ENCODE assay signal across 8 cellular contexts in genomic region chr5:101977729-101978345, GRCh38.
A peak's percentile ranks its signal among the peaks of the same experiment; 100 is the strongest.
DNase-seq lines count a peak whose midpoint lies in the region; ATAC-seq, FAIRE-seq and TF ChIP-seq lines count a peak whose summit lies in the region.

No MANE protein-coding gene starts in this region.

- H3K9me2 ChIP-seq in Loucy (replicated peaks; ENCODE audit: low read depth, low read length), result no peaks in the 10 kb centered on the region

- no peak for FAIRE-seq in small intestine (lab: Jason Lieb, UNC)

- no peak overlapping the region for H3K4me2 ChIP-seq in Loucy (ENCODE audit: low read depth, low read length, poor library complexity, severe bottlenecking)

- H3K9me3 ChIP-seq in heart right ventricle (no peaks in the 10 kb centered on the region), HEK293 (ENCODE audit: control insufficient read depth, insufficient read depth, low read depth, low read length) (no peaks in the 10 kb centered on the region), Loucy (ENCODE audit: insufficient read depth, low read depth, low read length) (no peaks in the 10 kb centered on the region), RWPE2 (ENCODE audit: severe bottlenecking) (no peaks in the 10 kb centered on the region), small intestine (ENCODE audit: control insufficient read depth, low read depth) (no peaks in the 10 kb centered on the region)

- no peak overlapping the region for H3K4me3 ChIP-seq in heart right ventricle
- H3K4me3 ChIP-seq in HEK293 (ENCODE audit: low read depth, low read length), result no peak overlapping the region
- H3K4me3 ChIP-seq in Loucy (ENCODE audit: low read length, poor library complexity, severe bottlenecking), result no peak overlapping the region
- H3K4me3 ChIP-seq in RWPE2 (ENCODE audit: severe bottlenecking), result no peak overlapping the region
- H3K4me3 ChIP-seq in small intestine (ENCODE audit: low read depth in 1 of 2, low read length in 2 of 2), result no peak overlapping the region

- no peaks in the 10 kb centered on the region for H3F3A ChIP-seq in Loucy (ENCODE audit: low read depth)

- H3K9ac ChIP-seq in Loucy (ENCODE audit: low read depth, low read length, poor library complexity, severe bottlenecking), result no peak overlapping the region

- H3K27ac ChIP-seq in heart right ventricle (no peak overlapping the region), HEK293 (ENCODE audit: extremely low read depth, low read depth, low read length) (no peak overlapping the region), RWPE2 (ENCODE audit: poor library complexity, severe bottlenecking) (no peak overlapping the region), small intestine (ENCODE audit: low read depth in 1 of 2, low read length in 1 of 2) (no peak overlapping the region)

- no peaks in the 10 kb centered on the region for H3K79me2 ChIP-seq in Loucy (ENCODE audit: insufficient read depth, low read length)

- H3K36me3 ChIP-seq in heart right ventricle (no peaks in the 10 kb centered on the region), HEK293 (ENCODE audit: control insufficient read depth in 2 of 2, insufficient read depth in 1 of 2, low read length in 2 of 2) (no peaks in the 10 kb centered on the region), Loucy (ENCODE audit: insufficient read depth, low read length) (no peaks in the 10 kb centered on the region), RWPE2 (ENCODE audit: low read depth) (no peaks in the 10 kb centered on the region), small intestine (ENCODE audit: control insufficient read depth in 2 of 2, insufficient read depth in 2 of 2, low read length in 2 of 2) (no peaks in the 10 kb centered on the region)

- POLR2A ChIA-PET in HEK293 (lab: Yijun Ruan, JAX), result no interaction called here

- H3K4me1 ChIP-seq in heart right ventricle (no peaks in the 10 kb centered on the region), HEK293 (ENCODE audit: control insufficient read depth, insufficient read depth, low read length) (no peaks in the 10 kb centered on the region), Loucy (ENCODE audit: insufficient read depth, low read length, poor library complexity, severe bottlenecking) (no peaks in the 10 kb centered on the region), RWPE2 (ENCODE audit: insufficient read depth, poor library complexity, severe bottlenecking) (no peaks in the 10 kb centered on the region), small intestine (ENCODE audit: control insufficient read depth in 2 of 2, insufficient read depth in 1 of 2, low read depth in 1 of 2, low read length in 1 of 2) (no peaks in the 10 kb centered on the region)

- CTCF ChIA-PET in HEK293 (lab: Yijun Ruan, JAX), result interaction anchor here (0.6 to 3.1 kb wide), 17 partner anchors 12 to 889 kb away, joined by 3 to 21 read pairs (median 3); no protein-coding TSS in a partner anchor

- 0 to 2% methylated on average over 1 of the region's 1 CpG for WGBS in heart right ventricle, 2 donors
- WGBS in small intestine, 3 donors, result 0% methylated on average over 1 of the region's 1 CpG

- H2AFZ ChIP-seq in Loucy (ENCODE audit: low read length), result no peak overlapping the region

- intact Hi-C loops in heart right ventricle (cut with DNase I), result no loop called here
- intact Hi-C loops in left ventricle myocardium superior (cut with micrococcal nuclease), result no loop called here

- ATAC-seq in heart right ventricle, result no peak
- no peak for ATAC-seq in left ventricle myocardium superior
- peak; percentile 57; the same call in 2 of the 3 replicates for ATAC-seq in RWPE2 (ENCODE audit: low read depth)

- no peaks in the 10 kb centered on the region for H3K27me3 ChIP-seq in heart right ventricle
- H3K27me3 ChIP-seq in Loucy (ENCODE audit: insufficient read depth, low read length, poor library complexity, severe bottlenecking), result no peaks in the 10 kb centered on the region
- H3K27me3 ChIP-seq in RWPE2 (ENCODE audit: insufficient read depth, poor library complexity, severe bottlenecking), result no peaks in the 10 kb centered on the region
- no peaks in the 10 kb centered on the region for H3K27me3 ChIP-seq in small intestine (ENCODE audit: control insufficient read depth in 2 of 2, insufficient read depth in 2 of 2, low read length in 2 of 2)

- TF ChIP-seq CTCF in heart right ventricle (IDR thresholded peaks at IDR 0.05), result peak in 8 of 9 donors; percentile 9 to 62 (median 51)
- TF ChIP-seq CTCF in HEK293 (tag by site-specific recombination; IDR thresholded peaks at IDR 0.05), result no peak
- peak; percentile 56 for TF ChIP-seq CTCF in Loucy (conservative IDR thresholded peaks at IDR 0.05; ENCODE audit: low read length)
- TF ChIP-seq CTCF in RWPE2 (IDR thresholded peaks at IDR 0.05; ENCODE audit: poor library complexity, severe bottlenecking), result peak; percentile 96

- DNase-seq in heart right ventricle (no peak), left ventricle myocardium superior (no peak), RWPE2 (ENCODE audit: low spot score) (no peak), fibroblast of the conjunctiva (ENCODE audit: low read depth) (peak; percentile 29), small intestine (peak; percentile 2), cerebellar nuclear complex (lab: John Stamatoyannopoulos, UW) (no peak)

- H4K20me1 ChIP-seq in Loucy (ENCODE audit: insufficient read depth, low read length, poor library complexity, severe bottlenecking), result no peaks in the 10 kb centered on the region

TF ChIP-seq in HEK293, 187 proteins besides CTCF, POLR2A, EP300 and RAD21 (continues in another document):
- no peak for TF ChIP-seq ZNF639 (tag by site-specific recombination; IDR thresholded peaks at IDR 0.05)
- no peak for TF ChIP-seq ZNF837 (tag by site-specific recombination; IDR thresholded peaks at IDR 0.05)
- no peak for TF ChIP-seq ZEB2 (tag by site-specific recombination; IDR thresholded peaks at IDR 0.05)
- TF ChIP-seq ZNF561 (tag by site-specific recombination; IDR thresholded peaks at IDR 0.05; ENCODE audit: borderline replicate concordance), result no peak
- TF ChIP-seq REPIN1 (tag by site-specific recombination; IDR thresholded peaks at IDR 0.05; ENCODE audit: low read depth), result no peak
- TF ChIP-seq KLF1 (tag by site-specific recombination; IDR thresholded peaks at IDR 0.05), result no peak
- no peak for TF ChIP-seq IKZF3 (tag by site-specific recombination; IDR thresholded peaks at IDR 0.05)
- TF ChIP-seq MEIS1 (CRISPR knock-in tag; IDR thresholded peaks at IDR 0.05; ENCODE audit: borderline replicate concordance), result no peak
- TF ChIP-seq ZNF335 (tag by site-specific recombination; conservative IDR thresholded peaks at IDR 0.05), result no peak
- no peak for TF ChIP-seq ZNF555 (tag by site-specific recombination; conservative IDR thresholded peaks at IDR 0.05)
- peak; percentile 82 for TF ChIP-seq ZNF654 (tag by site-specific recombination; IDR thresholded peaks at IDR 0.05; ENCODE audit: low read depth)
- no peak for TF ChIP-seq ZNF302 (tag by site-specific recombination; IDR thresholded peaks at IDR 0.05; ENCODE audit: low read depth)
- TF ChIP-seq ZNF660 (tag by site-specific recombination; IDR thresholded peaks at IDR 0.05), result 0 out of 2 replicates have a peak, but pooled peaks have one; percentile 21
- TF ChIP-seq ZBTB17 (tag by site-specific recombination; IDR thresholded peaks at IDR 0.05), result no peak
- no peak for TF ChIP-seq ZNF623 (tag by site-specific recombination; IDR thresholded peaks at IDR 0.05)
- no peak for TF ChIP-seq ZNF48 (tag by site-specific recombination; IDR thresholded peaks at IDR 0.05)

Comparison
In these comparisons a context has a peak if more than half of its experiments do, and no peak if none do; other contexts are left out.
1. DNase-seq: peak in fibroblast of the conjunctiva (single experiment) and small intestine (single experiment); none in heart right ventricle (0 of 2), left ventricle myocardium superior (single experiment), RWPE2 (single experiment) and cerebellar nuclear complex (0 of 2).